ENCODE assay signal across 25 cellular contexts in the genomic region with DNA sequence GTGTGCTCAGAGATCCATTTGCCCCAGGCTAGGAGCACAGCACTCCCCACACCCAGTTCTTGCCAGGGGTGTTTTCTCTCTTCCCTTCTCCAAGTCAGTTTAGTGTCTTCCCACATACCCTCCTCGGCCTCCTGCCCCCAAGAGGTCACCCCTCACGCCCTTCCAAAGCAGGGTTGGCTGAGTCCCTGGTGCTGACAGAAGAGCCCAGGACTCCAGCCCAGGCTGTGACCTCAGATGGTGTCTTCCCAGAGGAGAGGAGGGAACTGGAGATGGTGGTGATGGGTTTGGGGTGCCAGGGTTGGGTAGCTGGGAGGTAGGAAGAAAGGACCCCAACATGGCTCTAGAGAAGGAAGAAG. TPM values are rescaled to one million over a fixed set of nuclear protein-coding genes. Genes with fewer than 3 reads are reported as not detected.
DNase-seq lines count a peak whose midpoint lies in the region; ATAC-seq and TF ChIP-seq lines count a peak whose summit lies in the region.
"Had no signal": no experiment of that assay in that cellular context is flagged by ENCODE, and none has a peak within 500 bp of the region (broad histone marks: within the 10 kb centered on the region; RNA-seq: fewer than 3 reads in every experiment).

No MANE protein-coding gene starts in this region.

- DNase-seq in RWPE1 (ENCODE audit: low spot score) (no peak), heart right ventricle (no peak), posterior vena cava (ENCODE audit: low spot score) (peak; percentile 54), NCI-H774 (lab: John Stamatoyannopoulos, UW) (no peak), pons (ENCODE audit: low spot score) (no peak)
- DNase-seq: activated CD4-positive, alpha-beta T cell treated with anti-CD3 and anti-CD28 coated beads for 1 hour; activated CD8-positive, alpha-beta T cell treated with anti-CD3 and anti-CD28 coated beads for 36 hours; activated gamma-delta T cell treated with Interleukin-2 at 50 U/mL for 16 hours; activated T-cell treated with anti-CD3 and anti-CD28 coated beads for 4 hours; DMS79; GDM1; HCEC 1CT; Karpas-422; NCI-H1417 treated with DMSO at 0.1 percent for 48 hours; NCI-H2081; NCI-H2227 treated with DMSO at 0.1 percent for 48 hours; NCI-H69; nucleus accumbens; stimulated activated CD4-positive, alpha-beta T cell treated with anti-CD3 and anti-CD28 coated beads, Interleukin-12 subunit alpha, Interleukin-12 subunit beta, amount 100 ng/mL, for 4 hours; stimulated activated CD4-positive, alpha-beta T cell treated with anti-CD3 and anti-CD28 coated beads, Interleukin-4, amount 100 ng/mL, for 24 hours had no signal

- no peaks in the 10 kb centered on the region for H3K9me3 ChIP-seq in HUES6 (ENCODE audit: control insufficient read depth, insufficient read depth, low read depth, low read length)
- H3K9me3 ChIP-seq in heart right ventricle = no peaks in the 10 kb centered on the region

- peak in 5 of 8 donors; percentile 5 to 32 (median 25) for ATAC-seq in heart right ventricle
- ATAC-seq in HG02798 (IDR thresholded peaks at IDR 0.05; ENCODE audit: poor library complexity, unreplicated experiment) = no peak
- ATAC-seq: activated CD8-positive, alpha-beta T cell treated with anti-CD3 and anti-CD28 coated beads for 36 hours; stimulated activated memory B cell treated with anti-CD40 and anti-IgM and Interleukin-4, amounts not matched to agents 10 μg/mL and 1 μg/mL and 100 μg/mL, for 72 hours had no signal

- no peak overlapping the region for H3K9ac ChIP-seq in HUES6 (ENCODE audit: low read length)

- H3K4me3 ChIP-seq in HUES6 (ENCODE audit: low read depth, low read length) = no peak overlapping the region
- H3K4me3 ChIP-seq in heart right ventricle = no peak overlapping the region

- TF ChIP-seq CTCF in RWPE1 (conservative IDR thresholded peaks at IDR 0.05; ENCODE audit: low read depth) = no peak
- TF ChIP-seq CTCF in heart right ventricle (IDR thresholded peaks at IDR 0.05) = no peak

- POLR2A ChIA-PET in RWPE1 (lab: Yijun Ruan, JAX; ENCODE audit: low non-redundant PET) = no interaction called here

- 28 to 74% methylated on average over 2 of the region's 2 CpGs for WGBS in heart right ventricle, 2 donors

- H3K27ac ChIP-seq in HUES6 (ENCODE audit: low read depth, low read length) (0 out of 2 replicates have a peak overlapping the region, but pooled peaks have one; percentile 18), RWPE1 (peak overlapping the region; percentile 66), heart right ventricle (no peak overlapping the region)
- H3K27ac ChIP-seq: epithelial cell of prostate had no signal

- peaks cover 21% of the 10 kb centered on the region for H3K36me3 ChIP-seq in HUES6 (ENCODE audit: control insufficient read depth, insufficient read depth, low read length)
- H3K36me3 ChIP-seq in heart right ventricle = peaks cover 0 to 30% (median 5%) of the 10 kb centered on the region in 9 donors

- H3K27me3 ChIP-seq in HUES6 (ENCODE audit: control insufficient read depth, insufficient read depth, low read length) (no peaks in the 10 kb centered on the region), heart right ventricle (no peaks in the 10 kb centered on the region)

- intact Hi-C loops in heart right ventricle (cut with DNase I) = no loop called here
- intact Hi-C loops in posterior vena cava (cut with DNase I) = no loop called here

- H3K4me1 ChIP-seq in HUES6 (ENCODE audit: control insufficient read depth, insufficient read depth, low read length) (peaks cover 73% of the 10 kb centered on the region), heart right ventricle (peaks cover 3 to 23% (median 5%) of the 10 kb centered on the region in 9 donors)

- CTCF ChIA-PET in RWPE1 (lab: Yijun Ruan, JAX) = no interaction called here

RNA-seq across cellular contexts. Expression of gene ZNF775, which starts 19.8 kb away (rescaled TPM):
- total RNA-seq in heart right ventricle (1 to 10 TPM; 1.9 to 4.7 (median 2.9) TPM), posterior vena cava (1 to 10 TPM; 4.6 to 5.0 TPM)
- 1 to 10 TPM; 2.4 to 4.3 TPM for polyA plus RNA-seq in heart right ventricle

RNA-seq across cellular contexts. Expression of gene REPIN1, which starts 30.3 kb away (rescaled TPM):
- total RNA-seq in heart right ventricle = 100 to 1,000 TPM in 8 of 10 donors, 10 to 100 TPM in 2; 88.7 to 132 (median 114) TPM
- polyA plus RNA-seq in heart right ventricle = 10 to 100 TPM; 51.0 to 53.0 TPM
- total RNA-seq in posterior vena cava = 10 to 100 TPM; 48.9 to 50.5 TPM

RNA-seq across cellular contexts. Expression of gene GIMAP8, which starts 51.5 kb away (rescaled TPM):
- total RNA-seq in heart right ventricle = 10 to 100 TPM; 13.4 to 39.4 (median 16.2) TPM
- 10 to 100 TPM; 19.2 to 19.5 TPM for polyA plus RNA-seq in heart right ventricle
- total RNA-seq in posterior vena cava = 10 to 100 TPM; 12.9 to 15.4 TPM

RNA-seq across cellular contexts. Expression of gene RARRES2, which starts 57.5 kb away (rescaled TPM):
- total RNA-seq in heart right ventricle (10 to 100 TPM in 7 of 10 donors, 1 to 10 TPM in 3; 6.7 to 25.8 (median 16.2) TPM), posterior vena cava (100 to 1,000 TPM; 123 to 153 TPM)
- polyA plus RNA-seq in heart right ventricle = 10 to 100 TPM; 25.6 to 33.0 TPM
- total RNA-seq: activated CD8-positive, alpha-beta T cell treated with anti-CD3 and anti-CD28 coated beads for 36 hours; T-helper 1 cell treated with Interleukin-12 subunit alpha and Interleukin-12 subunit beta and Interleukin-4 antibody, amounts not matched to agents 30 ng/mL and 1 ng/mL, for 36 hours had no signal

Comparison
In these comparisons a context has a peak if more than half of its experiments do, and no peak if none do; other contexts are left out.
1. H3K27ac ChIP-seq: peak in HUES6 (single experiment) and RWPE1 (single experiment); none in heart right ventricle (0 of 10).